In genomic region chr17:18569359-18569924, GRCh38 we compare ENCODE assay signal across 8 cellular contexts.
DNase-seq lines count a peak whose midpoint lies in the region; ATAC-seq, FAIRE-seq and TF ChIP-seq lines count a peak whose summit lies in the region.
"Not testable (repeated sequence)": the region's sequence is repeated elsewhere in the genome, so short reads cannot be mapped to it uniquely, and the experiment has no call there.

No MANE protein-coding gene starts in this region.

- H4K20me1 ChIP-seq in astrocyte (ENCODE audit: insufficient read depth, low read length); fibroblast of lung (ENCODE audit: control insufficient read depth, extremely low read depth, insufficient read depth, low read length): not testable (repeated sequence)

- not testable (repeated sequence) for H3K9me3 Mint-ChIP-seq in astrocyte (ENCODE audit: unreplicated experiment)

- not testable (repeated sequence) for H3K79me2 ChIP-seq in astrocyte (ENCODE audit: insufficient read depth, low read length); fibroblast of lung (ENCODE audit: control insufficient read depth, insufficient read depth, low read length)

- not testable (repeated sequence) for H3K27me3 ChIP-seq in HUES48 (ENCODE audit: control insufficient read depth, insufficient read depth, low read length); astrocyte (ENCODE audit: insufficient read depth, low read length); fibroblast of lung (ENCODE audit: control insufficient read depth, insufficient read depth, low read length); pancreas; aorta (ENCODE audit: control insufficient read depth in 1 of 2, insufficient read depth in 2 of 2, low read length in 1 of 2)

- H3K4me2 ChIP-seq in astrocyte (ENCODE audit: low read length) (peak overlapping the region; percentile 75), fibroblast of lung (ENCODE audit: extremely low read depth, insufficient read depth, low read length) (peak overlapping the region; percentile 54)

- not testable (repeated sequence) for TF ChIP-seq CTCF in astrocyte (IDR thresholded peaks at IDR 0.05; ENCODE audit: insufficient read depth, low read depth, low read length); fibroblast of lung (conservative IDR thresholded peaks at IDR 0.05 in 1 of 2, IDR thresholded peaks at IDR 0.05 in 1 of 2; ENCODE audit: low read depth in 1 of 2, low read length in 2 of 2); pancreas (IDR thresholded peaks at IDR 0.05)

- peaks cover 21% of the 10 kb centered on the region for H3K4me1 ChIP-seq in HUES48 (ENCODE audit: control insufficient read depth, insufficient read depth, low read length)
- not testable (repeated sequence) for H3K4me1 ChIP-seq in astrocyte (ENCODE audit: insufficient read depth, low read length); fibroblast of lung (ENCODE audit: control insufficient read depth, extremely low read depth, insufficient read depth, low read length); pancreas; aorta (ENCODE audit: control insufficient read depth in 1 of 2, insufficient read depth in 2 of 2, low read length in 2 of 2)

- H3K4me1 Mint-ChIP-seq in astrocyte (ENCODE audit: low read depth, unreplicated experiment): not testable (repeated sequence)

- DNase-seq in EH (ENCODE audit: low read depth) (peak; percentile 44), NCI-H69 (lab: John Stamatoyannopoulos, UW) (peak; percentile 49), astrocyte (ENCODE audit: low read depth) (peak; percentile 15), fibroblast of lung (ENCODE audit: low read depth in 2 of 2) (peak; percentile 6 to 33), islet precursor cell (peak; percentile 75), pancreas (peak in 1 of 6 donors; percentile 9)
- not testable (repeated sequence) for DNase-seq in aorta

- not testable (repeated sequence) for H3K9me3 ChIP-seq in HUES48 (ENCODE audit: control insufficient read depth, insufficient read depth, low read length); astrocyte (ENCODE audit: insufficient read depth, low read depth, low read length); fibroblast of lung (ENCODE audit: control insufficient read depth, insufficient read depth, low read depth, low read length); pancreas; aorta (ENCODE audit: control insufficient read depth, low read length)

- peak; percentile 82 for FAIRE-seq in astrocyte (lab: Jason Lieb, UNC)
- FAIRE-seq in pancreas (lab: Jason Lieb, UNC): not testable (repeated sequence)

- ATAC-seq in pancreas (peak; percentile 96 to 99 (median 98)), aorta (ENCODE audit: low FRiP score) (peak; percentile 80)

- H3K27me3 Mint-ChIP-seq in astrocyte (ENCODE audit: low read depth, unreplicated experiment): not testable (repeated sequence)

- peak overlapping the region; percentile 84 for H3K27ac ChIP-seq in HUES48 (ENCODE audit: low read depth, low read length)
- H3K27ac ChIP-seq in astrocyte (ENCODE audit: low read depth, low read length); fibroblast of lung (ENCODE audit: insufficient read depth, low read length); pancreas; aorta (ENCODE audit: low read depth in 1 of 2, low read length in 2 of 2): not testable (repeated sequence)

- WGBS in pancreas, 2 donors: 4 to 6% methylated on average over 7 of the region's 10 CpGs
- 3 to 6% methylated on average over 7 of the region's 10 CpGs for WGBS in aorta, 2 donors

- H3K27ac Mint-ChIP-seq in astrocyte (ENCODE audit: unreplicated experiment): not testable (repeated sequence)

- not testable (repeated sequence) for H3K36me3 ChIP-seq in HUES48 (ENCODE audit: control insufficient read depth, insufficient read depth, low read length); astrocyte (ENCODE audit: insufficient read depth, low read length); fibroblast of lung (ENCODE audit: control insufficient read depth, insufficient read depth, low read length); pancreas; aorta (ENCODE audit: control insufficient read depth in 1 of 2, insufficient read depth in 2 of 2, low read length in 1 of 2)

- H3K4me3 ChIP-seq in HUES48 (ENCODE audit: low read depth, low read length) (0 out of 2 replicates have a peak overlapping the region, but pooled peaks have one; percentile 13), astrocyte (ENCODE audit: insufficient read depth, low read depth, low read length) (peak overlapping the region; percentile 37), fibroblast of lung (replicated peaks in 1 of 4; ENCODE audit: control extremely low read depth in 1 of 4, insufficient read depth in 1 of 4, low read depth in 3 of 4, low read length in 4 of 4) (peak overlapping the region in 2 of 4 experiments; percentile 33 to 43), pancreas (peak overlapping the region in 1 of 4 donors; percentile 18)
- H3K4me3 ChIP-seq in aorta (ENCODE audit: low read length in 2 of 2): not testable (repeated sequence)

- intact Hi-C loops in pancreas (cut with DNase I); aorta (cut with DNase I): not testable (repeated sequence)

- H3K36me3 Mint-ChIP-seq in astrocyte (ENCODE audit: low read depth, unreplicated experiment): not testable (repeated sequence)

- H3K9ac ChIP-seq in HUES48 (ENCODE audit: low read depth, low read length); astrocyte (ENCODE audit: low read length); fibroblast of lung (ENCODE audit: insufficient read depth, low read length): not testable (repeated sequence)

- H3K4me3 Mint-ChIP-seq in astrocyte (ENCODE audit: unreplicated experiment): peak overlapping the region; percentile 68

- peak overlapping the region; percentile 52 for H2AFZ ChIP-seq in astrocyte (ENCODE audit: low read depth, low read length)
- H2AFZ ChIP-seq in fibroblast of lung (ENCODE audit: low read length): not testable (repeated sequence)
